In the genomic region with DNA sequence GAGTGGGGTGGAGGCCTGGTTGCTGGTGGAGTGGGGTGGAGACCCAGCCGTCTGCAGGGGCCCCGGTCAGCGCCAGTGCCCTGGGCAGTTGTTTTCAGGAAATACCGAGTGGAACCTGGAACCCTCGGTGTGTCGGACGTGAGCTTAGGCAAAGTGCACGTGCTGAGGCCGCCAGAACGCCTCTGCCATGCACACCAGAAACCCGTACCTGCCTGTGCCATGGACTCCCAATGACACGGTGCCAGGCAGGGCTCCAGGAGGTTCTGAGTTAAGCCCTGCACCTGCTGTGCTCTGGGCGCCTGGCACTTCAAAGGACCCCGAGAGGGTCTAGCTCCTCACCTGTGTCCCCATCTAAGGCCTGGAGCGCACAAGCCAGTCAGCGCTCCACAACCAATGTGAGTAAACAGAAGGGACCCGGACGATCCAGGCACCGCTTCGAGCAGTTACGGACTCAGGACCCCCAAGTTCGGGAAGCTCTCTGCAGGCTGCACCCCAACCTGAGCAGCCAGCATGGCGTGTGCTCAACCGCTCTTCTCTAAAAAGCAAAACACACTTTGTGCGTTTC, we compare ENCODE assay signal across 1 cellular context.
A peak's percentile ranks its signal among the peaks of the same experiment; 100 is the strongest.
TF ChIP-seq lines count a peak whose summit lies in the region.

No MANE protein-coding gene starts in this region.

TF ChIP-seq in liver, 16 proteins besides CTCF, POLR2A, EP300 and RAD21:
- TF ChIP-seq FOXA2 (IDR thresholded peaks at IDR 0.05) (peak; percentile 4), GABPA (IDR thresholded peaks at IDR 0.05 in 1 of 2, conservative IDR thresholded peaks at IDR 0.05 in 1 of 2) (no peak), RXRA (IDR thresholded peaks at IDR 0.05) (no peak)
- TF ChIP-seq, protein P1, sequence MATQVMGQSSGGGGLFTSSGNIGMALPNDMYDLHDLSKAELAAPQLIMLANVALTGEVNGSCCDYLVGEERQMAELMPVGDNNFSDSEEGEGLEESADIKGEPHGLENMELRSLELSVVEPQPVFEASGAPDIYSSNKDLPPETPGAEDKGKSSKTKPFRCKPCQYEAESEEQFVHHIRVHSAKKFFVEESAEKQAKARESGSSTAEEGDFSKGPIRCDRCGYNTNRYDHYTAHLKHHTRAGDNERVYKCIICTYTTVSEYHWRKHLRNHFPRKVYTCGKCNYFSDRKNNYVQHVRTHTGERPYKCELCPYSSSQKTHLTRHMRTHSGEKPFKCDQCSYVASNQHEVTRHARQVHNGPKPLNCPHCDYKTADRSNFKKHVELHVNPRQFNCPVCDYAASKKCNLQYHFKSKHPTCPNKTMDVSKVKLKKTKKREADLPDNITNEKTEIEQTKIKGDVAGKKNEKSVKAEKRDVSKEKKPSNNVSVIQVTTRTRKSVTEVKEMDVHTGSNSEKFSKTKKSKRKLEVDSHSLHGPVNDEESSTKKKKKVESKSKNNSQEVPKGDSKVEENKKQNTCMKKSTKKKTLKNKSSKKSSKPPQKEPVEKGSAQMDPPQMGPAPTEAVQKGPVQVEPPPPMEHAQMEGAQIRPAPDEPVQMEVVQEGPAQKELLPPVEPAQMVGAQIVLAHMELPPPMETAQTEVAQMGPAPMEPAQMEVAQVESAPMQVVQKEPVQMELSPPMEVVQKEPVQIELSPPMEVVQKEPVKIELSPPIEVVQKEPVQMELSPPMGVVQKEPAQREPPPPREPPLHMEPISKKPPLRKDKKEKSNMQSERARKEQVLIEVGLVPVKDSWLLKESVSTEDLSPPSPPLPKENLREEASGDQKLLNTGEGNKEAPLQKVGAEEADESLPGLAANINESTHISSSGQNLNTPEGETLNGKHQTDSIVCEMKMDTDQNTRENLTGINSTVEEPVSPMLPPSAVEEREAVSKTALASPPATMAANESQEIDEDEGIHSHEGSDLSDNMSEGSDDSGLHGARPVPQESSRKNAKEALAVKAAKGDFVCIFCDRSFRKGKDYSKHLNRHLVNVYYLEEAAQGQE (IDR thresholded peaks at IDR 0.05): peak; percentile 41
- TF ChIP-seq, protein P2, sequence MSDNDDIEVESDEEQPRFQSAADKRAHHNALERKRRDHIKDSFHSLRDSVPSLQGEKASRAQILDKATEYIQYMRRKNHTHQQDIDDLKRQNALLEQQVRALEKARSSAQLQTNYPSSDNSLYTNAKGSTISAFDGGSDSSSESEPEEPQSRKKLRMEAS (IDR thresholded peaks at IDR 0.05): no peak
